In the genomic region with DNA sequence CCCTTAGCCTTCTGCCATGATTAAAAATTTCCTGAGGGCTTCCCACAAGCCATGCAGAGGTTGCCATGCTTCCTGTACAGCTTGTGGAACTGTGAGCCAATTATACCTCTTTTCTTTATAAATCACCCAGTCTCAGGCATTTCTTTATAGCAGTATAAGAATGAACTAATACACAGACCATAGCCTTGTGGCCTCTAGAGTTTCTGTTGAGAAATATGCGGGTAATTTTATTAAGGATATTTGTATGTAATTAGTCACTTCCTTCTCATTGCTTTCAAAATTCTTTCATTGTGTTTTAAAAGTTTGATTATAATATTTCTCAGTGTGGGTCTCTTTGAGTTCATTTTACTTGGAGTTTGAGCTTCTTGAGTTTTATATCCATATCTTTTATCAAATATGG, we compare ENCODE assay signal across 21 cellular contexts.
"Had no signal": no experiment of that assay in that cellular context is flagged by ENCODE, and none has a peak within 500 bp of the region (broad histone marks: within the 10 kb centered on the region; RNA-seq: fewer than 3 reads in every experiment).

No MANE protein-coding gene starts in this region.

- H3K27ac ChIP-seq: esophagus squamous epithelium, foreskin keratinocyte, heart right ventricle, neutrophil, psoas muscle, right lobe of liver, tibial artery, upper lobe of left lung, uterus had no signal

- DNase-seq: cortex of kidney; effector memory CD4-positive, alpha-beta T cell; esophagus squamous epithelium; heart right ventricle; hypothalamus; islet precursor cell; mucosa of descending colon; naive thymus-derived CD8-positive, alpha-beta T cell; psoas muscle; retina; right lobe of liver; stimulated activated CD4-positive, alpha-beta T cell treated with anti-CD3 and anti-CD28 coated beads, Interleukin-15, amount 100 ng/mL, for 24 hours; stimulated activated CD4-positive, alpha-beta T cell treated with anti-CD3 and anti-CD28 coated beads, Interleukin-1b, Interleukin-23, amount 100 ng/mL, for 48 hours; stimulated activated CD4-positive, alpha-beta T cell treated with anti-CD3 and anti-CD28 coated beads, Interleukin-4, amount 100 ng/mL, for 24 hours; tibial artery; upper lobe of left lung; uterus had no signal

- H3K9me3 ChIP-seq: esophagus squamous epithelium, mucosa of descending colon, neutrophil had no signal

- H3K27me3 ChIP-seq: esophagus squamous epithelium, foreskin keratinocyte, heart right ventricle, neutrophil, right lobe of liver, tibial artery, upper lobe of left lung, uterus had no signal

- H3K36me3 ChIP-seq: esophagus squamous epithelium, heart right ventricle, neutrophil, right lobe of liver, tibial artery, upper lobe of left lung, uterus had no signal

- H3K4me3 ChIP-seq: esophagus squamous epithelium, heart right ventricle, mucosa of descending colon, psoas muscle, right lobe of liver, tibial artery, upper lobe of left lung, uterus had no signal

- ATAC-seq: foreskin keratinocyte; heart right ventricle; left lobe of liver; mucosa of descending colon; naive thymus-derived CD8-positive, alpha-beta T cell; psoas muscle; right lobe of liver; stimulated activated memory B cell treated with anti-CD40 and anti-IgM and Interleukin-4, amounts not matched to agents 10 μg/mL and 1 μg/mL and 100 μg/mL, for 72 hours had no signal

- H3K4me1 ChIP-seq: esophagus squamous epithelium, foreskin keratinocyte, heart right ventricle, psoas muscle, right lobe of liver, tibial artery, upper lobe of left lung, uterus had no signal
